20 cellular contexts compared by ENCODE assay signal in the genomic region with DNA sequence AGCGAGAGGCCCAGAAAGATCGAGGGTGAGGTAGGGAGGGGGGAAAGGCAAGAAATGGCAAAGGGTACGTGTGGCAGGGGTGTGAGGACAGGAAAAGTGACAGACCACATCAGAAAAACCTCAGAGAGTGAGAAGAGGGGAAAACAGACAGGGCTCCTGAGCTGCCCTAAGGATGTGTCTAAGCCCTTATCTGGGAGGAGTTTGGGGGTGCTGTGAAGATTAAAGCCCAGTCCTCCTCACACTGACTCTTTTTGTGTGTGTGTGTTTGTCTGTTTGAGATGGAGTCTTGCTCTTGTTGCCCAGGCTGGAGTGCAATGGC. TPM values are rescaled to one million over a fixed set of nuclear protein-coding genes. Genes with fewer than 3 reads are reported as not detected.
DNase-seq lines count a peak whose midpoint lies in the region; ATAC-seq and TF ChIP-seq lines count a peak whose summit lies in the region.
"Had no signal": no experiment of that assay in that cellular context is flagged by ENCODE, and none has a peak within 500 bp of the region (broad histone marks: within the 10 kb centered on the region; RNA-seq: fewer than 3 reads in every experiment).

No MANE protein-coding gene starts in this region.

- H3K4ac ChIP-seq in neuronal stem cell (ENCODE audit: low read length) = no peak overlapping the region

- no peaks in the 10 kb centered on the region for H3K9me3 Mint-ChIP-seq in activated T-cell treated with anti-CD3 and anti-CD28 coated beads, Interleukin-2, amount 50 U/mL, for 4 hours
- peaks cover 0 to 21% (median 0%) of the 10 kb centered on the region in 5 experiments for H3K9me3 Mint-ChIP-seq in brain

- no TSS peak for BruUV-seq in OCI-LY7 (replicated peaks; lab: Mats Ljungman, UMichigan)

- no peak overlapping the region for H2AK5ac ChIP-seq in neuronal stem cell (ENCODE audit: low read depth, low read length)

- H3K36me3 ChIP-seq in OCI-LY7 (ENCODE audit: insufficient read depth, low read length) (no peaks in the 10 kb centered on the region), neuronal stem cell (replicated peaks in 1 of 2; ENCODE audit: control insufficient read depth in 2 of 2, insufficient read depth in 2 of 2, low read length in 2 of 2) (no peaks in the 10 kb centered on the region), testis (ENCODE audit: low read depth, missing control alignments) (no peaks in the 10 kb centered on the region)
- H3K36me3 ChIP-seq: left lung, thyroid gland had no signal

- WGBS in neuronal stem cell (ENCODE audit: extremely low coverage in 2 of 2, insufficient read length in 2 of 2, insufficient replicate concordance in 1 of 2), 2 donors = no CpG with 5 or more reads among the region's 3 CpGs
- WGBS in testis, 2 donors = 5 to 17% methylated on average over 3 of the region's 3 CpGs

- H3K4me1 Mint-ChIP-seq in activated T-cell treated with anti-CD3 and anti-CD28 coated beads, Interleukin-2, amount 50 U/mL, for 4 hours (ENCODE audit: low read depth) = peaks cover 55% of the 10 kb centered on the region
- peaks cover 81% of the 10 kb centered on the region for H3K4me1 Mint-ChIP-seq in brain

- no peaks in the 10 kb centered on the region for H3K9me2 ChIP-seq in OCI-LY7 (ENCODE audit: insufficient read depth, low read length)

- peak overlapping the region; percentile 77 for H3K18ac ChIP-seq in neuronal stem cell (ENCODE audit: low read length)

- H3K27me3 ChIP-seq in neuronal stem cell (ENCODE audit: control insufficient read depth in 3 of 3, insufficient read depth in 3 of 3, low read depth in 1 of 3, low read length in 3 of 3) (peaks cover 8 to 96% (median 76%) of the 10 kb centered on the region in 3 experiments), testis (peaks cover 4% of the 10 kb centered on the region)

- H4K8ac ChIP-seq in neuronal stem cell (ENCODE audit: low read depth, low read length) = no peak overlapping the region

- H3K79me1 ChIP-seq in neuronal stem cell (ENCODE audit: low read depth, low read length) = peaks cover 2% of the 10 kb centered on the region

- no peak for TF ChIP-seq POLR2A in testis (IDR thresholded peaks at IDR 0.05)

- H4K91ac ChIP-seq in neuronal stem cell (ENCODE audit: low read depth, low read length, poor library complexity) = no peak overlapping the region

- no peaks in the 10 kb centered on the region for H3K9me3 ChIP-seq in OCI-LY7 (ENCODE audit: low read length)
- H3K9me3 ChIP-seq in neuronal stem cell (replicated peaks in 1 of 2; ENCODE audit: control insufficient read depth in 2 of 2, insufficient read depth in 1 of 2, low read depth in 1 of 2, low read length in 2 of 2) = no peaks in the 10 kb centered on the region
- H3K9me3 ChIP-seq in testis = no peaks in the 10 kb centered on the region
- H3K9me3 ChIP-seq: Caco-2, left lung, thyroid gland had no signal

- intact Hi-C loops in OCI-LY7 (cut with micrococcal nuclease; ENCODE audit: unreplicated experiment) (no loop called here), testis (cut with DNase I; ENCODE audit: low total_unique reads) (no loop called here)

- no peaks in the 10 kb centered on the region for H3K79me2 ChIP-seq in OCI-LY7 (ENCODE audit: insufficient read depth, low read depth, low read length)

- DNase-seq in activated T-cell treated with anti-CD3 and anti-CD28 coated beads, Interleukin-2, amount 50 U/mL, for 4 hours = no peak
- DNase-seq in activated T-cell treated with anti-CD3 and anti-CD28 coated beads for 4 hours = no peak
- DNase-seq in OCI-LY7 (ENCODE audit: low spot score) = no peak
- DNase-seq in neuronal stem cell (ENCODE audit: low spot score) = no peak
- no peak for DNase-seq in NCI-H2029 (lab: John Stamatoyannopoulos, UW)
- DNase-seq in MV-4-11 (lab: John Stamatoyannopoulos, UW) = no peak
- no peak for DNase-seq in testis
- DNase-seq: ACHN; activated effector memory CD4-positive, alpha-beta T cell treated with anti-CD3 and anti-CD28 coated beads, Interleukin-2, amount 50 U/mL, for 16 hours; Caco-2; foreskin fibroblast; left lung; NCI-H2081; NCI-H774; thyroid gland had no signal

- peak in 1 of 2 donors; percentile 25 for ATAC-seq in activated T-cell treated with anti-CD3 and anti-CD28 coated beads, Interleukin-2, amount 50 U/mL, for 4 hours
- ATAC-seq: left lung had no signal

- H2BK5ac ChIP-seq in neuronal stem cell (ENCODE audit: low read length) = no peak overlapping the region

- H2BK15ac ChIP-seq in neuronal stem cell (ENCODE audit: low read length) = no peak overlapping the region

- CTCF ChIA-PET in OCI-LY7 (lab: Charles Lee; ENCODE audit: unreplicated experiment) = no interaction called here

- peak overlapping the region in 1 of 5 experiments; percentile 28 for H3K27ac Mint-ChIP-seq in brain

- POLR2A ChIA-PET in OCI-LY7 (lab: Charles Lee) = no interaction called here

- no peaks in the 10 kb centered on the region for H4K20me1 ChIP-seq in OCI-LY7 (ENCODE audit: insufficient read depth, low read length)

- peak overlapping the region; percentile 37 for H3K4me3 Mint-ChIP-seq in activated T-cell treated with anti-CD3 and anti-CD28 coated beads, Interleukin-2, amount 50 U/mL, for 4 hours
- H3K4me3 Mint-ChIP-seq in brain = peak overlapping the region; percentile 28 to 69 (median 61)

- H2BK12ac ChIP-seq in neuronal stem cell (ENCODE audit: low read length) = no peak overlapping the region

- peaks cover 84% of the 10 kb centered on the region for H3K27me3 Mint-ChIP-seq in activated T-cell treated with anti-CD3 and anti-CD28 coated beads, Interleukin-2, amount 50 U/mL, for 4 hours (ENCODE audit: low read depth)
- H3K27me3 Mint-ChIP-seq in brain = peaks cover 98% of the 10 kb centered on the region

- H3K9ac ChIP-seq in neuronal stem cell (ENCODE audit: low read depth, low read length, poor library complexity) = no peak overlapping the region

- peak overlapping the region; percentile 20; the same call in 1 of the 2 replicates for H3K4me2 ChIP-seq in OCI-LY7 (ENCODE audit: low read length)
- peak overlapping the region; percentile 85 for H3K4me2 ChIP-seq in neuronal stem cell (ENCODE audit: insufficient read depth, low read length, poor library complexity, severe bottlenecking)

- H3K4me1 ChIP-seq in OCI-LY7 (ENCODE audit: insufficient read depth, low read length, poor library complexity, severe bottlenecking) (peaks cover 63% of the 10 kb centered on the region), neuronal stem cell (ENCODE audit: control insufficient read depth in 2 of 2, insufficient read depth in 1 of 2, low read depth in 1 of 2, low read length in 2 of 2) (peaks cover 21 to 24% of the 10 kb centered on the region in 2 donors), testis (peaks cover 35% of the 10 kb centered on the region)

- no peak overlapping the region for H2AFZ ChIP-seq in OCI-LY7 (ENCODE audit: low read length)
- H2AFZ ChIP-seq in neuronal stem cell (ENCODE audit: low read length) = peak overlapping the region; percentile 97

- TF ChIP-seq CTCF in OCI-LY7 (conservative IDR thresholded peaks at IDR 0.05; ENCODE audit: low read length) = no peak
- TF ChIP-seq CTCF in brain (conservative IDR thresholded peaks at IDR 0.05) = no peak
- TF ChIP-seq CTCF in testis (IDR thresholded peaks at IDR 0.05) = no peak

- no peaks in the 10 kb centered on the region for H3K36me3 Mint-ChIP-seq in activated T-cell treated with anti-CD3 and anti-CD28 coated beads, Interleukin-2, amount 50 U/mL, for 4 hours (ENCODE audit: insufficient read depth)
- no peaks in the 10 kb centered on the region for H3K36me3 Mint-ChIP-seq in brain

- H3K4me3 ChIP-seq in OCI-LY7 (ENCODE audit: low read depth, low read length, poor library complexity, severe bottlenecking) (no peak overlapping the region), neuronal stem cell (ENCODE audit: low read length in 2 of 2) (no peak overlapping the region), testis (no peak overlapping the region)
- H3K4me3 ChIP-seq: left lung, thyroid gland had no signal

- H2BK120ac ChIP-seq in neuronal stem cell (ENCODE audit: low read depth, low read length) = no peak overlapping the region

- no peak overlapping the region for H3K14ac ChIP-seq in neuronal stem cell (ENCODE audit: low read length)

- H3K27ac ChIP-seq in OCI-LY7 (ENCODE audit: low read depth, low read length, poor library complexity, severe bottlenecking) = no peak overlapping the region
- no peak overlapping the region for H3K27ac ChIP-seq in neuronal stem cell (replicated peaks; ENCODE audit: low read length)
- H3K27ac ChIP-seq in testis = no peak overlapping the region
- H3K27ac ChIP-seq: left lung, thyroid gland had no signal

- no peak overlapping the region for H3K23ac ChIP-seq in neuronal stem cell (ENCODE audit: low read depth, low read length, poor library complexity)

RNA-seq across cellular contexts. Expression of gene PTH2, which starts 0.7 kb away (rescaled TPM):
- not detected for total RNA-seq in activated T-cell treated with anti-CD3 and anti-CD28 coated beads, Interleukin-2, amount 50 U/mL, for 4 hours
- total RNA-seq in OCI-LY7 (2014; rRNA removed; shearing (Covaris generic)) = 0.66 TPM in 1 of 2 replicates, not detected in the other
- 1.7 TPM in 1 of 2 replicates, not detected in the other for total RNA-seq in OCI-LY7 (2022)
- not detected for polyA plus RNA-seq in brain (ENCODE audit: insufficient read depth, low read depth, low replicate concordance)
- polyA plus RNA-seq in neuronal stem cell (2013, experiment 1 of 2) = 1.4 TPM
- polyA plus RNA-seq in neuronal stem cell (2013, experiment 2 of 2) = 1.6 TPM
- not detected for total RNA-seq in testis
- polyA plus RNA-seq in testis (ENCODE audit: insufficient read depth, low read depth, low replicate concordance) = not detected
- total RNA-seq: Caco-2; cardiac septum; HT1080; left lung; RPMI7951; T-helper 1 cell treated with Interleukin-12 subunit alpha and Interleukin-12 subunit beta and Interleukin-4 antibody, amounts not matched to agents 30 ng/mL and 1 ng/mL, for 36 hours; thyroid gland had no signal

RNA-seq across cellular contexts. Expression of gene GFY, which starts 1.2 kb away (rescaled TPM):
- total RNA-seq in activated T-cell treated with anti-CD3 and anti-CD28 coated beads, Interleukin-2, amount 50 U/mL, for 4 hours = not detected
- total RNA-seq in OCI-LY7 (2014; rRNA removed; shearing (Covaris generic)) = not detected in 2 replicates
- total RNA-seq in OCI-LY7 (2022) = not detected in 2 replicates
- polyA plus RNA-seq in brain (ENCODE audit: insufficient read depth, low read depth, low replicate concordance) = 0.97 TPM
- 1.3 TPM for polyA plus RNA-seq in neuronal stem cell (2013, experiment 1 of 2)
- polyA plus RNA-seq in neuronal stem cell (2013, experiment 2 of 2) = 1.5 TPM
- total RNA-seq in testis = under 1 TPM; 0.24 to 0.62 TPM
- polyA plus RNA-seq in testis (ENCODE audit: insufficient read depth, low read depth, low replicate concordance) = 0.80 TPM
- total RNA-seq: cardiac septum; HT1080; left lung; RPMI7951; T-helper 1 cell treated with Interleukin-12 subunit alpha and Interleukin-12 subunit beta and Interleukin-4 antibody, amounts not matched to agents 30 ng/mL and 1 ng/mL, for 36 hours; thyroid gland had no signal

RNA-seq across cellular contexts. Expression of gene SLC17A7, which starts 17.4 kb away (rescaled TPM):
- under 1 TPM in 2 of 3 donors, not detected in 1; 0.08 to 0.13 TPM for total RNA-seq in activated T-cell treated with anti-CD3 and anti-CD28 coated beads, Interleukin-2, amount 50 U/mL, for 4 hours
- 0.13 and 1.3 TPM in 2 replicates for total RNA-seq in OCI-LY7 (2014; rRNA removed; shearing (Covaris generic))
- total RNA-seq in OCI-LY7 (2022) = 1.3 and 1.5 TPM in 2 replicates
- polyA plus RNA-seq in brain (ENCODE audit: insufficient read depth, low read depth, low replicate concordance) = 132 TPM
- polyA plus RNA-seq in neuronal stem cell (2013, experiment 1 of 2) = 2.3 TPM
- 2.0 TPM for polyA plus RNA-seq in neuronal stem cell (2013, experiment 2 of 2)
- total RNA-seq in testis = 1 to 10 TPM; 2.2 to 2.7 TPM
- polyA plus RNA-seq in testis (ENCODE audit: insufficient read depth, low read depth, low replicate concordance) = 3.2 TPM

RNA-seq across cellular contexts. Expression of gene PIH1D1, which starts 27.7 kb away (rescaled TPM):
- 100 to 1,000 TPM in 2 of 3 donors, 10 to 100 TPM in 1; 95.0 to 105 (median 105) TPM for total RNA-seq in activated T-cell treated with anti-CD3 and anti-CD28 coated beads, Interleukin-2, amount 50 U/mL, for 4 hours
- total RNA-seq in OCI-LY7 (2014; rRNA removed; shearing (Covaris generic)) = 114 and 117 TPM in 2 replicates
- total RNA-seq in OCI-LY7 (2022) (93.2 and 95.5 TPM in 2 replicates), testis (10 to 100 TPM; 45.9 to 49.6 TPM)
- polyA plus RNA-seq in brain (ENCODE audit: insufficient read depth, low read depth, low replicate concordance) (93.6 TPM), testis (ENCODE audit: insufficient read depth, low read depth, low replicate concordance) (55.3 TPM)
- polyA plus RNA-seq in neuronal stem cell (2013, experiment 1 of 2) = 94.4 TPM
- 94.2 TPM for polyA plus RNA-seq in neuronal stem cell (2013, experiment 2 of 2)

RNA-seq across cellular contexts. Expression of gene ALDH16A1, which starts 29.1 kb away (rescaled TPM):
- total RNA-seq in activated T-cell treated with anti-CD3 and anti-CD28 coated beads, Interleukin-2, amount 50 U/mL, for 4 hours = 10 to 100 TPM; 35.4 to 42.9 (median 35.8) TPM
- total RNA-seq in OCI-LY7 (2014; rRNA removed; shearing (Covaris generic)) = 39.5 and 55.4 TPM in 2 replicates
- total RNA-seq in OCI-LY7 (2022) (26.0 and 30.6 TPM in 2 replicates), testis (10 to 100 TPM; 22.4 to 24.7 TPM)
- polyA plus RNA-seq in brain (ENCODE audit: insufficient read depth, low read depth, low replicate concordance) (17.3 TPM), testis (ENCODE audit: insufficient read depth, low read depth, low replicate concordance) (8.5 TPM)
- 10.8 TPM for polyA plus RNA-seq in neuronal stem cell (2013, experiment 1 of 2)
- polyA plus RNA-seq in neuronal stem cell (2013, experiment 2 of 2) = 11.4 TPM
